In genomic region chr4:67756991-67757390, GRCh38 we compare ENCODE assay signal across 17 cellular contexts. TPM values are rescaled to one million over a fixed set of nuclear protein-coding genes. Genes with fewer than 3 reads are reported as not detected.
"Had no signal": no experiment of that assay in that cellular context is flagged by ENCODE, and none has a peak within 500 bp of the region (broad histone marks: within the 10 kb centered on the region; RNA-seq: fewer than 3 reads in every experiment).

No MANE protein-coding gene starts in this region.

RNA-seq across cellular contexts. Expression of gene GNRHR, which starts 2.8 kb away (rescaled TPM):
- total RNA-seq: colonic mucosa; dermis microvascular lymphatic vessel endothelial cell; gastrocnemius medialis; glomerular endothelial cell; heart right ventricle; kidney epithelial cell; left cardiac atrium; left lung; left ventricle myocardium superior; lower leg skin; lower lobe of right lung; lung microvascular endothelial cell; mesenteric fat pad; mesothelial cell of epicardium; mucosa of descending colon; myocyte; naive thymus-derived CD8-positive, alpha-beta T cell had no signal
- polyA plus RNA-seq: heart right ventricle; naive thymus-derived CD8-positive, alpha-beta T cell had no signal
